Comparison of ENCODE assay signal across 8 cellular contexts in the genomic region with DNA sequence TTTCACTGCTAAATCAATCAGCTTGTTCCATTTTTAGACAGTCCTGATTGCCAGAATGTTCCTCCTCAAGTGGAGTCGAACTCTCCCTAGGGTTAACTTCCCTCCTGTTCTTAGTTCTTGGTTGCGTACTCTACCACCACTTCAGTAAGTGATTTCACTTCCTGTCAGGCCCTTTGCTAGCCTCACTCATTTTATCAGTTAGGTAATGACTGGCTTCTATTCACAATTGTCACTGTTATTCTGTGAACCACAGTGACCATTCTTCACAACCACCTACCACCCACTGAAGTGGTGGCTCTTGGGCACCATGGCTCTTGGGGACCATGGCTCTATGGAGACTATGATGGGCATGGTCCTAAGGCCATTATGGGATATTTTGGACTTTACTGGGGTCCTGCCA.
DNase-seq lines count a peak whose midpoint lies in the region; ATAC-seq and TF ChIP-seq lines count a peak whose summit lies in the region.

No MANE protein-coding gene starts in this region.

- peaks cover 0 to 6% (median 1%) of the 10 kb centered on the region in 3 donors for H3K36me3 Mint-ChIP-seq in CD8-positive, alpha-beta memory T cell
- peaks cover 21% of the 10 kb centered on the region for H3K36me3 Mint-ChIP-seq in activated CD8-positive, alpha-beta T cell treated with anti-CD3 and anti-CD28 coated beads, Interleukin-2, amount 10 ng/mL, durations not matched to agents 7 days and 5 days (ENCODE audit: low read depth)

- no peak for TF ChIP-seq CTCF in gastroesophageal sphincter (IDR thresholded peaks at IDR 0.05)

- H3K27me3 ChIP-seq in CD8-positive, alpha-beta memory T cell (ENCODE audit: insufficient read depth, low read length, poor library complexity, severe bottlenecking), result no peaks in the 10 kb centered on the region
- no peaks in the 10 kb centered on the region for H3K27me3 ChIP-seq in gastroesophageal sphincter

- ATAC-seq in GM18907 (IDR thresholded peaks at IDR 0.05; ENCODE audit: unreplicated experiment), result peak; percentile 48
- ATAC-seq in HG02981 (IDR thresholded peaks at IDR 0.05; ENCODE audit: unreplicated experiment), result peak; percentile 46
- peak; percentile 42 for ATAC-seq in activated CD8-positive, alpha-beta T cell treated with anti-CD3 and anti-CD28 coated beads, Interleukin-2, amount 10 ng/mL, durations not matched to agents 7 days and 5 days
- ATAC-seq in SK-N-SH treated with all-trans-retinoic acid at 6 μM for 48 hours, result no peak
- no peak for ATAC-seq in gastroesophageal sphincter

- peak overlapping the region; percentile 0 to 91 (median 78) for H3K27ac Mint-ChIP-seq in CD8-positive, alpha-beta memory T cell
- H3K27ac Mint-ChIP-seq in activated CD8-positive, alpha-beta T cell treated with anti-CD3 and anti-CD28 coated beads, Interleukin-2, amount 10 ng/mL, durations not matched to agents 7 days and 5 days, result peak overlapping the region; percentile 58

- 77 to 100% methylated on average over 1 to 2 of the region's 2 CpGs for WGBS in gastroesophageal sphincter (ENCODE audit: low coverage in 1 of 2), 2 donors

- TF ChIP-seq EP300 in gastroesophageal sphincter (IDR thresholded peaks at IDR 0.05), result no peak

- H3K4me3 ChIP-seq in CD8-positive, alpha-beta memory T cell (ENCODE audit: low read length), result no peak overlapping the region
- H3K4me3 ChIP-seq in gastroesophageal sphincter, result no peak overlapping the region

- CTCF ChIA-PET in CD8-positive, alpha-beta memory T cell (lab: Charles Lee), result interaction anchor here (1.3 kb wide), 1 partner anchor 37 kb away, joined by 3 read pairs; no protein-coding TSS in a partner anchor
- CTCF ChIA-PET in activated CD8-positive, alpha-beta T cell treated with anti-CD3 and anti-CD28 coated beads, Interleukin-2, amount 10 ng/mL, durations not matched to agents 7 days and 5 days (lab: Charles Lee), result interaction anchor here (0.6 to 1.2 kb wide), 6 partner anchors 30 to 363 kb away, joined by 3 to 6 read pairs (median 3); no protein-coding TSS in a partner anchor

- H3K4me3 Mint-ChIP-seq in CD8-positive, alpha-beta memory T cell, result peak overlapping the region in 5 of 7 donors; percentile 1 to 48 (median 29)
- H3K4me3 Mint-ChIP-seq in activated CD8-positive, alpha-beta T cell treated with anti-CD3 and anti-CD28 coated beads, Interleukin-2, amount 10 ng/mL, durations not matched to agents 7 days and 5 days, result no peak overlapping the region

- POLR2A ChIA-PET in CD8-positive, alpha-beta memory T cell (lab: Charles Lee), result no interaction called here
- POLR2A ChIA-PET in activated CD8-positive, alpha-beta T cell treated with anti-CD3 and anti-CD28 coated beads, Interleukin-2, amount 10 ng/mL, durations not matched to agents 7 days and 5 days (lab: Charles Lee), result interaction anchor here (0.8 kb wide), 1 partner anchor 83 kb away, joined by 3 read pairs; no protein-coding TSS in a partner anchor

- H3K27me3 Mint-ChIP-seq in CD8-positive, alpha-beta memory T cell, result no peaks in the 10 kb centered on the region
- H3K27me3 Mint-ChIP-seq in activated CD8-positive, alpha-beta T cell treated with anti-CD3 and anti-CD28 coated beads, Interleukin-2, amount 10 ng/mL, durations not matched to agents 7 days and 5 days (ENCODE audit: low read depth), result no peaks in the 10 kb centered on the region

- peaks cover 36% of the 10 kb centered on the region for H3K4me1 ChIP-seq in CD8-positive, alpha-beta memory T cell (ENCODE audit: insufficient read depth, low read length)
- H3K4me1 ChIP-seq in gastroesophageal sphincter, result peaks cover 15 to 31% (median 15%) of the 10 kb centered on the region in 3 donors

- DNase-seq in CD8-positive, alpha-beta memory T cell, result no peak
- no peak for DNase-seq in activated CD8-positive, alpha-beta T cell treated with anti-CD3 and anti-CD28 coated beads, Interleukin-2, amount 10 ng/mL, durations not matched to agents 7 days and 5 days
- DNase-seq in substantia nigra (lab: John Stamatoyannopoulos, UW) (no peak), T1000 (lab: John Stamatoyannopoulos, UW) (no peak)

- H3K9me3 Mint-ChIP-seq in CD8-positive, alpha-beta memory T cell, result no peaks in the 10 kb centered on the region
- H3K9me3 Mint-ChIP-seq in activated CD8-positive, alpha-beta T cell treated with anti-CD3 and anti-CD28 coated beads, Interleukin-2, amount 10 ng/mL, durations not matched to agents 7 days and 5 days (ENCODE audit: insufficient read depth), result no peaks in the 10 kb centered on the region

- no peaks in the 10 kb centered on the region for H3K36me3 ChIP-seq in CD8-positive, alpha-beta memory T cell (ENCODE audit: insufficient read depth, low read length)
- H3K36me3 ChIP-seq in gastroesophageal sphincter, result no peaks in the 10 kb centered on the region

- no peak for TF ChIP-seq POLR2A in gastroesophageal sphincter (IDR thresholded peaks at IDR 0.05)

- H3K4me1 Mint-ChIP-seq in CD8-positive, alpha-beta memory T cell, result peaks cover 73 to 97% (median 96%) of the 10 kb centered on the region in 3 donors
- peaks cover 68% of the 10 kb centered on the region for H3K4me1 Mint-ChIP-seq in activated CD8-positive, alpha-beta T cell treated with anti-CD3 and anti-CD28 coated beads, Interleukin-2, amount 10 ng/mL, durations not matched to agents 7 days and 5 days (ENCODE audit: low read depth)

- no peak overlapping the region for H3K27ac ChIP-seq in CD8-positive, alpha-beta memory T cell (ENCODE audit: low read depth, low read length)
- H3K27ac ChIP-seq in gastroesophageal sphincter (no peak overlapping the region), substantia nigra (ENCODE audit: low read depth, low read length, poor library complexity, severe bottlenecking) (no peak overlapping the region)

- H3K9me3 ChIP-seq in CD8-positive, alpha-beta memory T cell (ENCODE audit: low read length), result no peaks in the 10 kb centered on the region
- H3K9me3 ChIP-seq in gastroesophageal sphincter, result no peaks in the 10 kb centered on the region

TF ChIP-seq in SK-N-SH treated with all-trans-retinoic acid at 6 μM for 48 hours, 23 proteins besides CTCF, POLR2A, EP300 and RAD21 (continues in another document):
- TF ChIP-seq GLIS3 (CRISPR knock-in tag; IDR thresholded peaks at IDR 0.05), result no peak
- no peak for TF ChIP-seq POU6F1 (CRISPR knock-in tag; IDR thresholded peaks at IDR 0.05; ENCODE audit: borderline replicate concordance, low read depth)
- TF ChIP-seq ZFP3 (CRISPR knock-in tag; IDR thresholded peaks at IDR 0.05), result no peak
- TF ChIP-seq, protein P1, sequence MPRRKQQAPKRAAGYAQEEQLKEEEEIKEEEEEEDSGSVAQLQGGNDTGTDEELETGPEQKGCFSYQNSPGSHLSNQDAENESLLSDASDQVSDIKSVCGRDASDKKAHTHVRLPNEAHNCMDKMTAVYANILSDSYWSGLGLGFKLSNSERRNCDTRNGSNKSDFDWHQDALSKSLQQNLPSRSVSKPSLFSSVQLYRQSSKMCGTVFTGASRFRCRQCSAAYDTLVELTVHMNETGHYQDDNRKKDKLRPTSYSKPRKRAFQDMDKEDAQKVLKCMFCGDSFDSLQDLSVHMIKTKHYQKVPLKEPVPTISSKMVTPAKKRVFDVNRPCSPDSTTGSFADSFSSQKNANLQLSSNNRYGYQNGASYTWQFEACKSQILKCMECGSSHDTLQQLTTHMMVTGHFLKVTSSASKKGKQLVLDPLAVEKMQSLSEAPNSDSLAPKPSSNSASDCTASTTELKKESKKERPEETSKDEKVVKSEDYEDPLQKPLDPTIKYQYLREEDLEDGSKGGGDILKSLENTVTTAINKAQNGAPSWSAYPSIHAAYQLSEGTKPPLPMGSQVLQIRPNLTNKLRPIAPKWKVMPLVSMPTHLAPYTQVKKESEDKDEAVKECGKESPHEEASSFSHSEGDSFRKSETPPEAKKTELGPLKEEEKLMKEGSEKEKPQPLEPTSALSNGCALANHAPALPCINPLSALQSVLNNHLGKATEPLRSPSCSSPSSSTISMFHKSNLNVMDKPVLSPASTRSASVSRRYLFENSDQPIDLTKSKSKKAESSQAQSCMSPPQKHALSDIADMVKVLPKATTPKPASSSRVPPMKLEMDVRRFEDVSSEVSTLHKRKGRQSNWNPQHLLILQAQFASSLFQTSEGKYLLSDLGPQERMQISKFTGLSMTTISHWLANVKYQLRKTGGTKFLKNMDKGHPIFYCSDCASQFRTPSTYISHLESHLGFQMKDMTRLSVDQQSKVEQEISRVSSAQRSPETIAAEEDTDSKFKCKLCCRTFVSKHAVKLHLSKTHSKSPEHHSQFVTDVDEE (CRISPR knock-in tag; IDR thresholded peaks at IDR 0.05), result no peak
- no peak for TF ChIP-seq CSRNP3 (CRISPR knock-in tag; IDR thresholded peaks at IDR 0.05)
- TF ChIP-seq RARB (CRISPR knock-in tag; IDR thresholded peaks at IDR 0.05), result no peak
- no peak for TF ChIP-seq ZNF70 (CRISPR knock-in tag; IDR thresholded peaks at IDR 0.05)

Comparison
In these comparisons a context has a peak if more than half of its experiments do, and no peak if none do; other contexts are left out.
1. ATAC-seq: peak in GM18907 (single experiment), HG02981 (single experiment) and activated CD8-positive, alpha-beta T cell treated with anti-CD3 and anti-CD28 coated beads, Interleukin-2, amount 10 ng/mL, durations not matched to agents 7 days and 5 days (single experiment); none in SK-N-SH treated with all-trans-retinoic acid at 6 μM for 48 hours (single experiment) and gastroesophageal sphincter (single experiment).